Comparison of ENCODE assay signal across 11 cellular contexts in the genomic region with DNA sequence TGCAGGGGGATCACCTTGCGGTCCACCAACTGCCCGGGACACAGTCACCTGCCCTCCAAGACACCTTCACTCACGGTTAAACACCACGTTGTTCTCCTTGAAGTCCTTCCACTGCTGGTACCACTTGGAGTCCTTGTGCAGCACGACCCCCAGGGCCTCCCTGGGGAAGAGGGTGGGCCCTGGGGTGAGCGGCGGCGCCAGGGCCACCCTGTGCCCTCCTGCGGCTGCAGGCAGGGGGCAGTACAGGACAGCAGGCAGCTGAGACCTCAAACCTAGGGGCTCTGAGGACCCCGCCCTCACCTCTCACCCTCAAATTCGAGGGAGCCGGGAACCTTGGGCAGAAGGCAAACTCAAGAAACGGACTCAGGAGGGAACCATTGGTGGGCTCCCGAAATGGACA. TPM values are rescaled to one million over a fixed set of nuclear protein-coding genes. Genes with fewer than 3 reads are reported as not detected.
DNase-seq lines count a peak whose midpoint lies in the region; ATAC-seq and TF ChIP-seq lines count a peak whose summit lies in the region.
"Had no signal": no experiment of that assay in that cellular context is flagged by ENCODE, and none has a peak within 500 bp of the region (broad histone marks: within the 10 kb centered on the region; RNA-seq: fewer than 3 reads in every experiment).

No MANE protein-coding gene starts in this region.

- no peak for ATAC-seq in GM21528 (IDR thresholded peaks at IDR 0.05; ENCODE audit: low FRiP score, unreplicated experiment)
- no peak for ATAC-seq in HG02571 (IDR thresholded peaks at IDR 0.05; ENCODE audit: unreplicated experiment)
- ATAC-seq: stimulated activated naive B cell treated with anti-CD40 and anti-IgM and Interleukin-4, amounts not matched to agents 10 μg/mL and 1 μg/mL and 100 μg/mL, for 72 hours had no signal

- peaks cover 24% of the 10 kb centered on the region for H3K36me3 ChIP-seq in GM06990 (ENCODE audit: control insufficient read depth, insufficient read depth, low read length)
- H3K36me3 ChIP-seq in mesenchymal stem cell (ENCODE audit: control insufficient read depth in 1 of 2, insufficient read depth in 2 of 2, low read depth in 1 of 2, low read length in 2 of 2): peaks cover 77 to 79% of the 10 kb centered on the region in 2 experiments

- H3K27ac ChIP-seq in VCaP: no peak overlapping the region
- H3K27ac ChIP-seq in mesenchymal stem cell (ENCODE audit: low read length, poor library complexity, severe bottlenecking): no peak overlapping the region

- no peak overlapping the region for H3K4ac ChIP-seq in mesenchymal stem cell (ENCODE audit: low read depth in 1 of 2, low read length in 2 of 2)

- TF ChIP-seq CTCF in GM06990 (IDR thresholded peaks at IDR 0.05; ENCODE audit: insufficient read depth, low read length, poor library complexity, severe bottlenecking) (peak; percentile 40), VCaP (conservative IDR thresholded peaks at IDR 0.05) (peak; percentile 22; the same call in 1 of the 2 replicates)

- no peak overlapping the region for H4K8ac ChIP-seq in mesenchymal stem cell (ENCODE audit: low read length)

- H3K14ac ChIP-seq in mesenchymal stem cell (ENCODE audit: low read length in 2 of 2): no peak overlapping the region

- no peak overlapping the region for H3K9ac ChIP-seq in mesenchymal stem cell (ENCODE audit: low read length)

- no peak overlapping the region for H2BK12ac ChIP-seq in mesenchymal stem cell (ENCODE audit: low read length in 2 of 2)

- no peak overlapping the region for H2AK5ac ChIP-seq in mesenchymal stem cell (ENCODE audit: low read length, severe bottlenecking)

- DNase-seq in GM06990 (ENCODE audit: extremely low read depth, insufficient read length): no peak
- no peak for DNase-seq in mesenchymal stem cell
- DNase-seq in activated T-cell treated with anti-CD3 and anti-CD28 coated beads for 4 hours: no peak
- DNase-seq: activated CD4-positive, alpha-beta T cell treated with anti-CD3 and anti-CD28 coated beads for 48 hours; Calu3; Karpas-422; NCI-H226; stimulated activated naive B cell treated with anti-CD40 and anti-IgM and Interleukin-4, amounts not matched to agents 10 μg/mL and 1 μg/mL and 100 μg/mL, for 72 hours had no signal

- H2BK15ac ChIP-seq in mesenchymal stem cell (ENCODE audit: low read depth, poor library complexity, severe bottlenecking): no peak overlapping the region

- peaks cover 14% of the 10 kb centered on the region for H3K4me1 ChIP-seq in mesenchymal stem cell (ENCODE audit: control insufficient read depth, insufficient read depth, low read depth, low read length)

- no peak overlapping the region for H3K23ac ChIP-seq in mesenchymal stem cell (ENCODE audit: low read length in 2 of 2)

- H3K4me2 ChIP-seq in mesenchymal stem cell (ENCODE audit: low read length, poor library complexity, severe bottlenecking): no peak overlapping the region

- WGBS in mesenchymal stem cell: 89% methylated on average over 14 of the region's 14 CpGs

- H2AFZ ChIP-seq in mesenchymal stem cell (ENCODE audit: low read depth, low read length): no peak overlapping the region

- peak overlapping the region; percentile 44 for H4K91ac ChIP-seq in mesenchymal stem cell (ENCODE audit: low read length)

- no peak overlapping the region for H2BK120ac ChIP-seq in mesenchymal stem cell (ENCODE audit: low read depth, low read length)

- H3K27me3 ChIP-seq in GM06990 (replicated peaks; ENCODE audit: control insufficient read depth, insufficient read depth, low read length) (no peaks in the 10 kb centered on the region), mesenchymal stem cell (ENCODE audit: control insufficient read depth in 1 of 2, insufficient read depth in 1 of 2, low read length in 2 of 2) (no peaks in the 10 kb centered on the region)

- no peaks in the 10 kb centered on the region for H3K9me3 ChIP-seq in mesenchymal stem cell (ENCODE audit: control insufficient read depth, low read length)

- no peak overlapping the region for H3K4me3 ChIP-seq in GM06990 (replicated peaks; ENCODE audit: low read depth, low read length)
- H3K4me3 ChIP-seq in mesenchymal stem cell (ENCODE audit: insufficient read depth in 1 of 2, low read depth in 1 of 2, low read length in 2 of 2): no peak overlapping the region

- no peak overlapping the region for H2BK5ac ChIP-seq in mesenchymal stem cell (ENCODE audit: low read depth, low read length, poor library complexity, severe bottlenecking)

- peaks cover 24% of the 10 kb centered on the region for H3K79me1 ChIP-seq in mesenchymal stem cell (replicated peaks; ENCODE audit: low read length, poor library complexity, severe bottlenecking)

- no peak overlapping the region for H3K18ac ChIP-seq in mesenchymal stem cell (ENCODE audit: low read depth in 1 of 2, low read length in 2 of 2)

RNA-seq across cellular contexts. Expression of gene CTXN1, which starts 7.5 kb away (rescaled TPM):
- polyA plus RNA-seq in mesenchymal stem cell (2013, experiment 1 of 2): 20.6 TPM
- polyA plus RNA-seq in mesenchymal stem cell (2013, experiment 2 of 2): 19.0 TPM

RNA-seq across cellular contexts. Expression of gene TIMM44, which starts 10.1 kb away (rescaled TPM):
- 43.2 TPM for polyA plus RNA-seq in mesenchymal stem cell (2013, experiment 1 of 2)
- polyA plus RNA-seq in mesenchymal stem cell (2013, experiment 2 of 2): 41.3 TPM

RNA-seq across cellular contexts. Expression of gene SNAPC2, which starts 13.3 kb away (rescaled TPM):
- polyA plus RNA-seq in mesenchymal stem cell (2013, experiment 1 of 2): 25.1 TPM
- 25.1 TPM for polyA plus RNA-seq in mesenchymal stem cell (2013, experiment 2 of 2)

RNA-seq across cellular contexts. Expression of gene TGFBR3L, which starts 18.8 kb away (rescaled TPM):
- 3.1 TPM for polyA plus RNA-seq in mesenchymal stem cell (2013, experiment 1 of 2)
- polyA plus RNA-seq in mesenchymal stem cell (2013, experiment 2 of 2): 2.7 TPM

RNA-seq across cellular contexts. Expression of gene MAP2K7, which starts 29.7 kb away (rescaled TPM):
- 19.1 TPM for polyA plus RNA-seq in mesenchymal stem cell (2013, experiment 1 of 2)
- polyA plus RNA-seq in mesenchymal stem cell (2013, experiment 2 of 2): 18.7 TPM
